8 cellular contexts compared by ENCODE assay signal in genomic region chr13:97432917-97433726, GRCh38. TPM values are rescaled to one million over a fixed set of nuclear protein-coding genes. Genes with fewer than 3 reads are reported as not detected.
DNase-seq lines count a peak whose midpoint lies in the region; ATAC-seq and TF ChIP-seq lines count a peak whose summit lies in the region.

No MANE protein-coding gene starts in this region.

- H3K9me3 Mint-ChIP-seq in activated CD4-positive, alpha-beta T cell treated with anti-CD3 and anti-CD28 coated beads, Interleukin-2, amount 10 ng/mL, durations not matched to agents 24 days and 14 days = no peaks in the 10 kb centered on the region

- H3K27ac ChIP-seq in BLaER1 (peak overlapping the region; percentile 87), colonic mucosa (peak overlapping the region; percentile 100)

- H3K27ac Mint-ChIP-seq in activated CD4-positive, alpha-beta T cell treated with anti-CD3 and anti-CD28 coated beads, Interleukin-2, amount 10 ng/mL, durations not matched to agents 24 days and 14 days = peak overlapping the region; percentile 98

- peaks cover 3% of the 10 kb centered on the region for H3K36me3 Mint-ChIP-seq in activated CD4-positive, alpha-beta T cell treated with anti-CD3 and anti-CD28 coated beads, Interleukin-2, amount 10 ng/mL, durations not matched to agents 24 days and 14 days (ENCODE audit: low read depth)

- H3K9me3 ChIP-seq in BLaER1 = no peaks in the 10 kb centered on the region; the same call in 1 of the 2 replicates
- H3K9me3 ChIP-seq in colonic mucosa = no peaks in the 10 kb centered on the region

- peak; percentile 79 for ATAC-seq in GM19328 (IDR thresholded peaks at IDR 0.05; ENCODE audit: unreplicated experiment)
- ATAC-seq in HG03469 (IDR thresholded peaks at IDR 0.05; ENCODE audit: unreplicated experiment) = peak; percentile 81

- peak overlapping the region; percentile 94 for H3K4me3 Mint-ChIP-seq in activated CD4-positive, alpha-beta T cell treated with anti-CD3 and anti-CD28 coated beads, Interleukin-2, amount 10 ng/mL, durations not matched to agents 24 days and 14 days

- no peaks in the 10 kb centered on the region for H3K36me3 ChIP-seq in BLaER1
- no peaks in the 10 kb centered on the region for H3K36me3 ChIP-seq in colonic mucosa

- H3K4me2 ChIP-seq in BLaER1 = peak overlapping the region; percentile 85

- peaks cover 15% of the 10 kb centered on the region for H4K20me1 ChIP-seq in BLaER1

- H3K4me1 ChIP-seq in BLaER1 (peaks cover 33% of the 10 kb centered on the region), colonic mucosa (peaks cover 13% of the 10 kb centered on the region)

- H3K27me3 Mint-ChIP-seq in activated CD4-positive, alpha-beta T cell treated with anti-CD3 and anti-CD28 coated beads, Interleukin-2, amount 10 ng/mL, durations not matched to agents 24 days and 14 days = peaks cover 12% of the 10 kb centered on the region

- H3K4me3 ChIP-seq in BLaER1 (peak overlapping the region; percentile 78), colonic mucosa (peak overlapping the region; percentile 68)

- peaks cover 32% of the 10 kb centered on the region for H3K4me1 Mint-ChIP-seq in activated CD4-positive, alpha-beta T cell treated with anti-CD3 and anti-CD28 coated beads, Interleukin-2, amount 10 ng/mL, durations not matched to agents 24 days and 14 days

- no peaks in the 10 kb centered on the region for H3K27me3 ChIP-seq in BLaER1
- no peaks in the 10 kb centered on the region for H3K27me3 ChIP-seq in colonic mucosa

- peak; percentile 100 for DNase-seq in NCI-H526 (lab: John Stamatoyannopoulos, UW)
- peak; percentile 100 for DNase-seq in activated CD4-positive, alpha-beta T cell treated with anti-CD3 and anti-CD28 coated beads, Interleukin-2, amount 10 ng/mL, durations not matched to agents 24 days and 14 days
- peak; percentile 99 for DNase-seq in colonic mucosa
- peak; percentile 100 for DNase-seq in kidney tubule cell (ENCODE audit: low spot score)
- peak; percentile 90 to 99 for DNase-seq in stimulated activated CD4-positive, alpha-beta T cell treated with anti-CD3 and anti-CD28 coated beads, Interleukin-1b, Interleukin-23, amount 100 ng/mL, for 1 hour (ENCODE audit: low read depth in 2 of 2)

- TF ChIP-seq CTCF in colonic mucosa (IDR thresholded peaks at IDR 0.05) = no peak

- H3K9ac ChIP-seq in BLaER1 (peak overlapping the region; percentile 84), colonic mucosa (ENCODE audit: low read depth in 2 of 2, low read length in 2 of 2) (peak overlapping the region; percentile 75 to 98)

- intact Hi-C loops in activated CD4-positive, alpha-beta T cell treated with anti-CD3 and anti-CD28 coated beads, Interleukin-2, amount 10 ng/mL, durations not matched to agents 24 days and 14 days (cut with micrococcal nuclease) = loop anchor here (1.0 to 5.0 kb wide), 7 partner anchors 28 to 1756 kb away; partner anchors contain the start of genes DNAJC3 and MBNL2
- intact Hi-C loops in colonic mucosa (cut with DNase I) = no loop called here

RNA-seq across cellular contexts. Expression of gene RAP2A, which starts 0.8 kb away (rescaled TPM):
- total RNA-seq in activated CD4-positive, alpha-beta T cell treated with anti-CD3 and anti-CD28 coated beads, Interleukin-2, amount 10 ng/mL, durations not matched to agents 24 days and 14 days = 20.8 and 22.1 TPM in 2 replicates
- total RNA-seq in colonic mucosa = 10 to 100 TPM; 35.9 to 38.2 TPM

Comparison
In these comparisons a context has a peak if more than half of its experiments do, and no peak if none do; other contexts are left out.
1. Peak in every context shown above with its lines: DNase-seq, ATAC-seq, H3K4me3 ChIP-seq and H3K27ac ChIP-seq.